ENCODE assay signal across 8 cellular contexts in genomic region chr14:54572316-54572715, GRCh38. TPM values are rescaled to one million over a fixed set of nuclear protein-coding genes. Genes with fewer than 3 reads are reported as not detected.
DNase-seq lines count a peak whose midpoint lies in the region; ATAC-seq and TF ChIP-seq lines count a peak whose summit lies in the region.

No MANE protein-coding gene starts in this region.

- H4K8ac ChIP-seq in mesenchymal stem cell (ENCODE audit: low read length) = no peak overlapping the region

- H3K23ac ChIP-seq in mesenchymal stem cell (ENCODE audit: low read length in 2 of 2) = no peak overlapping the region

- no peak overlapping the region for H4K91ac ChIP-seq in mesenchymal stem cell (ENCODE audit: low read length)

- no peak overlapping the region for H2BK12ac ChIP-seq in mesenchymal stem cell (ENCODE audit: low read length in 2 of 2)

- peaks cover 17% of the 10 kb centered on the region for H3K79me1 ChIP-seq in mesenchymal stem cell (replicated peaks; ENCODE audit: low read length, poor library complexity, severe bottlenecking)

- TF ChIP-seq CTCF in DND-41 (IDR thresholded peaks at IDR 0.05; ENCODE audit: borderline replicate concordance, extremely low read depth, low read length, poor library complexity, severe bottlenecking) = peak; percentile 59

- peaks cover 17% of the 10 kb centered on the region for H3K36me3 Mint-ChIP-seq in activated CD4-positive, alpha-beta T cell treated with anti-CD3 and anti-CD28 coated beads, Interleukin-2, amount 10 ng/mL, durations not matched to agents 7 days and 5 days (ENCODE audit: low read depth)
- H3K36me3 Mint-ChIP-seq in T-helper 2 cell treated with Interferon-gamma antibody and Interleukin-4, amounts not matched to agents 5 μg/mL and 100 μg/mL, for 36 hours (ENCODE audit: low read depth) = peaks cover 11% of the 10 kb centered on the region

- H3K27me3 ChIP-seq in DND-41 (ENCODE audit: insufficient read depth, low read length, poor library complexity) = peaks cover 41% of the 10 kb centered on the region
- H3K27me3 ChIP-seq in mesenchymal stem cell (ENCODE audit: control insufficient read depth in 1 of 2, insufficient read depth in 1 of 2, low read length in 2 of 2) = no peaks in the 10 kb centered on the region

- H3K27ac Mint-ChIP-seq in activated CD4-positive, alpha-beta T cell treated with anti-CD3 and anti-CD28 coated beads, Interleukin-2, amount 10 ng/mL, durations not matched to agents 7 days and 5 days = no peak overlapping the region
- H3K27ac Mint-ChIP-seq in T-helper 2 cell treated with Interferon-gamma antibody and Interleukin-4, amounts not matched to agents 5 μg/mL and 100 μg/mL, for 36 hours = no peak overlapping the region

- no peak overlapping the region for H3K4ac ChIP-seq in mesenchymal stem cell (ENCODE audit: low read depth in 1 of 2, low read length in 2 of 2)

- H4K20me1 ChIP-seq in DND-41 (ENCODE audit: insufficient read depth, low read length) = peaks cover 3% of the 10 kb centered on the region; the same call in 1 of the 2 replicates

- CTCF ChIA-PET in activated CD4-positive, alpha-beta T cell treated with anti-CD3 and anti-CD28 coated beads, Interleukin-2, amount 10 ng/mL, durations not matched to agents 7 days and 5 days (lab: Charles Lee) = no interaction called here

- no peak overlapping the region for H2AK5ac ChIP-seq in mesenchymal stem cell (ENCODE audit: low read length, severe bottlenecking)

- H3K27me3 Mint-ChIP-seq in activated CD4-positive, alpha-beta T cell treated with anti-CD3 and anti-CD28 coated beads, Interleukin-2, amount 10 ng/mL, durations not matched to agents 7 days and 5 days = peaks cover 29% of the 10 kb centered on the region
- H3K27me3 Mint-ChIP-seq in T-helper 2 cell treated with Interferon-gamma antibody and Interleukin-4, amounts not matched to agents 5 μg/mL and 100 μg/mL, for 36 hours (ENCODE audit: low read depth) = peaks cover 36% of the 10 kb centered on the region

- no peak for ATAC-seq in DND-41 (ENCODE audit: insufficient read depth, low read depth)
- no peak for ATAC-seq in HG03095 (IDR thresholded peaks at IDR 0.05; ENCODE audit: unreplicated experiment)

- H3K9me3 ChIP-seq in DND-41 (ENCODE audit: insufficient read depth, low read length, severe bottlenecking) (peaks cover 10% of the 10 kb centered on the region), mesenchymal stem cell (ENCODE audit: control insufficient read depth, low read length) (peaks cover 12% of the 10 kb centered on the region)

- peaks cover 5% of the 10 kb centered on the region for H3K4me1 Mint-ChIP-seq in activated CD4-positive, alpha-beta T cell treated with anti-CD3 and anti-CD28 coated beads, Interleukin-2, amount 10 ng/mL, durations not matched to agents 7 days and 5 days
- H3K4me1 Mint-ChIP-seq in T-helper 2 cell treated with Interferon-gamma antibody and Interleukin-4, amounts not matched to agents 5 μg/mL and 100 μg/mL, for 36 hours (ENCODE audit: low read depth) = peaks cover 11% of the 10 kb centered on the region

- peaks cover 11% of the 10 kb centered on the region for H3K4me1 ChIP-seq in DND-41 (ENCODE audit: insufficient read depth, low read length)
- H3K4me1 ChIP-seq in mesenchymal stem cell (ENCODE audit: control insufficient read depth, insufficient read depth, low read depth, low read length) = peaks cover 8% of the 10 kb centered on the region

- no peak overlapping the region for H2BK5ac ChIP-seq in mesenchymal stem cell (ENCODE audit: low read depth, low read length, poor library complexity, severe bottlenecking)

- 96% methylated on average over 2 of the region's 2 CpGs for WGBS in mesenchymal stem cell

- H3K9ac ChIP-seq in DND-41 (ENCODE audit: low read depth, low read length) = no peak overlapping the region
- H3K9ac ChIP-seq in mesenchymal stem cell (ENCODE audit: low read length) = no peak overlapping the region

- H2AFZ ChIP-seq in DND-41 (ENCODE audit: low read depth, low read length) (no peak overlapping the region), mesenchymal stem cell (ENCODE audit: low read depth, low read length) (no peak overlapping the region)

- H3K36me3 ChIP-seq in DND-41 (ENCODE audit: insufficient read depth, low read length) = no peaks in the 10 kb centered on the region
- peaks cover 9 to 35% of the 10 kb centered on the region in 2 experiments for H3K36me3 ChIP-seq in mesenchymal stem cell (ENCODE audit: control insufficient read depth in 1 of 2, insufficient read depth in 2 of 2, low read depth in 1 of 2, low read length in 2 of 2)

- no peak overlapping the region for H2BK120ac ChIP-seq in mesenchymal stem cell (ENCODE audit: low read depth, low read length)

- DNase-seq in DND-41 (no peak), HT-29 (ENCODE audit: low spot score) (peak; percentile 48), mesenchymal stem cell (peak; percentile 60), substantia nigra (lab: John Stamatoyannopoulos, UW) (no peak), HPDE6-E6E7 (ENCODE audit: extremely low spot score) (no peak)
- DNase-seq in activated CD4-positive, alpha-beta T cell treated with anti-CD3 and anti-CD28 coated beads, Interleukin-2, amount 10 ng/mL, durations not matched to agents 7 days and 5 days = peak; percentile 44
- DNase-seq in T-helper 2 cell treated with Interferon-gamma antibody and Interleukin-4, amounts not matched to agents 5 μg/mL and 100 μg/mL, for 36 hours (ENCODE audit: low spot score) = no peak

- no peak overlapping the region for H3K4me2 ChIP-seq in DND-41 (ENCODE audit: insufficient read depth, low read length)
- no peak overlapping the region for H3K4me2 ChIP-seq in mesenchymal stem cell (ENCODE audit: low read length, poor library complexity, severe bottlenecking)

- no peak overlapping the region for H3K18ac ChIP-seq in mesenchymal stem cell (ENCODE audit: low read depth in 1 of 2, low read length in 2 of 2)

- H3K9me3 Mint-ChIP-seq in activated CD4-positive, alpha-beta T cell treated with anti-CD3 and anti-CD28 coated beads, Interleukin-2, amount 10 ng/mL, durations not matched to agents 7 days and 5 days = peaks cover 21% of the 10 kb centered on the region
- peaks cover 19% of the 10 kb centered on the region for H3K9me3 Mint-ChIP-seq in T-helper 2 cell treated with Interferon-gamma antibody and Interleukin-4, amounts not matched to agents 5 μg/mL and 100 μg/mL, for 36 hours

- H3K27ac ChIP-seq in DND-41 (ENCODE audit: low read length) = no peak overlapping the region
- H3K27ac ChIP-seq in mesenchymal stem cell (ENCODE audit: low read length, poor library complexity, severe bottlenecking) = no peak overlapping the region
- H3K27ac ChIP-seq in substantia nigra (ENCODE audit: low read depth, low read length, poor library complexity, severe bottlenecking) = no peak overlapping the region

- no peak overlapping the region for H3K4me3 ChIP-seq in DND-41 (ENCODE audit: low read depth in 1 of 2, low read length in 2 of 2)
- H3K4me3 ChIP-seq in mesenchymal stem cell (ENCODE audit: insufficient read depth in 1 of 2, low read depth in 1 of 2, low read length in 2 of 2) = no peak overlapping the region

- no peaks in the 10 kb centered on the region for H3K79me2 ChIP-seq in DND-41 (ENCODE audit: insufficient read depth, low read length)

- no peak overlapping the region for H2BK15ac ChIP-seq in mesenchymal stem cell (ENCODE audit: low read depth, poor library complexity, severe bottlenecking)

- POLR2A ChIA-PET in activated CD4-positive, alpha-beta T cell treated with anti-CD3 and anti-CD28 coated beads, Interleukin-2, amount 10 ng/mL, durations not matched to agents 7 days and 5 days (lab: Charles Lee) = no interaction called here

- H3K14ac ChIP-seq in mesenchymal stem cell (ENCODE audit: low read length in 2 of 2) = no peak overlapping the region

- H3K4me3 Mint-ChIP-seq in activated CD4-positive, alpha-beta T cell treated with anti-CD3 and anti-CD28 coated beads, Interleukin-2, amount 10 ng/mL, durations not matched to agents 7 days and 5 days = no peak overlapping the region
- H3K4me3 Mint-ChIP-seq in T-helper 2 cell treated with Interferon-gamma antibody and Interleukin-4, amounts not matched to agents 5 μg/mL and 100 μg/mL, for 36 hours = no peak overlapping the region

RNA-seq across cellular contexts. Expression of gene SAMD4A, which starts 5.4 kb away (rescaled TPM):
- 9.0 and 9.5 TPM in 2 replicates for total RNA-seq in HT-29 (2014; rRNA removed; shearing (Covaris generic))
- under 1 TPM; 0.54 to 0.62 TPM for total RNA-seq in activated CD4-positive, alpha-beta T cell treated with anti-CD3 and anti-CD28 coated beads, Interleukin-2, amount 10 ng/mL, durations not matched to agents 7 days and 5 days
- 21.1 TPM for polyA plus RNA-seq in mesenchymal stem cell (2013, experiment 1 of 2)
- 21.2 TPM for polyA plus RNA-seq in mesenchymal stem cell (2013, experiment 2 of 2)

Comparison
In these comparisons a context has a peak if more than half of its experiments do, and no peak if none do; other contexts are left out.
1. DNase-seq: peak in HT-29 (single experiment), activated CD4-positive, alpha-beta T cell treated with anti-CD3 and anti-CD28 coated beads, Interleukin-2, amount 10 ng/mL, durations not matched to agents 7 days and 5 days (single experiment) and mesenchymal stem cell (single experiment); none in DND-41 (single experiment), T-helper 2 cell treated with Interferon-gamma antibody and Interleukin-4, amounts not matched to agents 5 μg/mL and 100 μg/mL, for 36 hours (single experiment), substantia nigra (0 of 49) and HPDE6-E6E7 (single experiment).